Comparison of ENCODE assay signal across 2 cellular contexts in the genomic region with DNA sequence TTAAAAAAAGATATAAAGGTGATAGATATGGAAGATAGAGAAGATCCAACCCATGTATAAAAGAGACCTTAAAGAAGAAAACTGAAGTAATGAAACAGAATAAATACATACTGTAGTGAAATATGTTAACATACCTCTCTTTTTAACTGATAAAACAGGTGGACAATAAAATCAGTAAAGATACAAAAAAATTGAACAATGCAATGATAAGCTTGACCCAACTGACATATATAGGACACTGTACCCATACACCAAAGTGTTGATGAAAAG.
A peak's percentile ranks its signal among the peaks of the same experiment; 100 is the strongest.
TF ChIP-seq lines count a peak whose summit lies in the region.

No MANE protein-coding gene starts in this region.

TF ChIP-seq in HEK293, 187 proteins besides CTCF, POLR2A, EP300 and RAD21:
- TF ChIP-seq ZNF221 (tag by site-specific recombination; IDR thresholded peaks at IDR 0.05; ENCODE audit: borderline replicate concordance) (no peak), ZNF133 (tag by site-specific recombination; IDR thresholded peaks at IDR 0.05) (peak; percentile 98), ZNF501 (tag by site-specific recombination; IDR thresholded peaks at IDR 0.05) (no peak), WT1 (tag by site-specific recombination; IDR thresholded peaks at IDR 0.05) (no peak), KLF8 (tag by site-specific recombination; IDR thresholded peaks at IDR 0.05) (no peak), ZBTB7A (tag by site-specific recombination; IDR thresholded peaks at IDR 0.05; ENCODE audit: low read depth) (no peak), ZNF785 (tag by site-specific recombination; IDR thresholded peaks at IDR 0.05) (no peak), ZNF214 (tag by site-specific recombination; IDR thresholded peaks at IDR 0.05; ENCODE audit: borderline replicate concordance) (no peak), ZFP69B (tag by site-specific recombination; IDR thresholded peaks at IDR 0.05) (no peak), ZNF610 (tag by site-specific recombination; IDR thresholded peaks at IDR 0.05; ENCODE audit: borderline replicate concordance) (0 out of 2 replicates have a peak, but pooled peaks have one; percentile 27), ZNF626 (tag by site-specific recombination; IDR thresholded peaks at IDR 0.05) (0 out of 2 replicates have a peak, but pooled peaks have one; percentile 36), SETDB1 (IDR thresholded peaks at IDR 0.05; ENCODE audit: insufficient read length, low read length) (peak; percentile 85)
- TF ChIP-seq, protein P1, sequence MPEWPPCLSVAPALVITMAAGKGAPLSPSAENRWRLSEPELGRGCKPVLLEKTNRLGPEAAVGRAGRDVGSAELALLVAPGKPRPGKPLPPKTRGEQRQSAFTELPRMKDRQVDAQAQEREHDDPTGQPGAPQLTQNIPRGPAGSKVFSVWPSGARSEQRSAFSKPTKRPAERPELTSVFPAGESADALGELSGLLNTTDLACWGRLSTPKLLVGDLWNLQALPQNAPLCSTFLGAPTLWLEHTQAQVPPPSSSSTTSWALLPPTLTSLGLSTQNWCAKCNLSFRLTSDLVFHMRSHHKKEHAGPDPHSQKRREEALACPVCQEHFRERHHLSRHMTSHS (tag by site-specific recombination; IDR thresholded peaks at IDR 0.05), result no peak

TF ChIP-seq in K562, 482 proteins besides CTCF, POLR2A, EP300 and RAD21 (continues in another document):
- TF ChIP-seq HDAC1 (IDR thresholded peaks at IDR 0.05) (no peak), BCOR (IDR thresholded peaks at IDR 0.05) (no peak), CBFA2T3 (IDR thresholded peaks at IDR 0.05) (no peak), LEF1 (IDR thresholded peaks at IDR 0.05) (peak; percentile 9; the same call in 1 of the 2 replicates), ATF7 (IDR thresholded peaks at IDR 0.05) (no peak), STAT5A (IDR thresholded peaks at IDR 0.05; ENCODE audit: borderline replicate concordance, low read length) (no peak), PPARD (CRISPR knock-in tag; IDR thresholded peaks at IDR 0.05) (no peak), TSC22D4 (tag; IDR thresholded peaks at IDR 0.05) (no peak), ZEB2 (IDR thresholded peaks at IDR 0.05) (peak; percentile 71), GABPA (tag; conservative IDR thresholded peaks at IDR 0.05; ENCODE audit: low read depth) (no peak), BRD4 (IDR thresholded peaks at IDR 0.05) (no peak), NRF1 (conservative IDR thresholded peaks at IDR 0.05 in 1 of 2, IDR thresholded peaks at IDR 0.05 in 1 of 2) (no peak), TRIM24 (IDR thresholded peaks at IDR 0.05) (peak; percentile 76 to 93; a peak in 3 of 4 replicates), ELF2 (CRISPR knock-in tag; IDR thresholded peaks at IDR 0.05) (no peak), TAF1 (IDR thresholded peaks at IDR 0.05; ENCODE audit: control insufficient read depth, extremely low read depth, insufficient read depth, low read length, severe bottlenecking) (no peak), ZNF24 (IDR thresholded peaks at IDR 0.05) (peak; percentile 78), ARNT (IDR thresholded peaks at IDR 0.05) (peak in 1 of 2 experiments; percentile 52; a peak in 1 of 4 replicates), NBN (IDR thresholded peaks at IDR 0.05; ENCODE audit: low read depth) (peak; percentile 18; the same call in 1 of the 2 replicates), ZSCAN32 (CRISPR knock-in tag; IDR thresholded peaks at IDR 0.05) (no peak), MECOM (CRISPR knock-in tag; IDR thresholded peaks at IDR 0.05) (0 out of 2 replicates have a peak, but pooled peaks have one; percentile 21), NR2C1 (IDR thresholded peaks at IDR 0.05) (no peak), NR2C1 (tag; IDR thresholded peaks at IDR 0.05) (no peak), NCOA2 (IDR thresholded peaks at IDR 0.05; ENCODE audit: partially characterized antibody in 2 of 2) (peak in 1 of 2 experiments; percentile 14), MTA2 (IDR thresholded peaks at IDR 0.05; ENCODE audit: low read depth) (no peak), ZNF282 (CRISPR knock-in tag; IDR thresholded peaks at IDR 0.05) (no peak), CHCHD3 (CRISPR knock-in tag; IDR thresholded peaks at IDR 0.05) (no peak), ADNP (tag; IDR thresholded peaks at IDR 0.05) (peak; percentile 13; the same call in 1 of the 2 replicates), GTF2F1 (IDR thresholded peaks at IDR 0.05; ENCODE audit: low read depth, low read length) (no peak)
- TF ChIP-seq, protein P2, sequence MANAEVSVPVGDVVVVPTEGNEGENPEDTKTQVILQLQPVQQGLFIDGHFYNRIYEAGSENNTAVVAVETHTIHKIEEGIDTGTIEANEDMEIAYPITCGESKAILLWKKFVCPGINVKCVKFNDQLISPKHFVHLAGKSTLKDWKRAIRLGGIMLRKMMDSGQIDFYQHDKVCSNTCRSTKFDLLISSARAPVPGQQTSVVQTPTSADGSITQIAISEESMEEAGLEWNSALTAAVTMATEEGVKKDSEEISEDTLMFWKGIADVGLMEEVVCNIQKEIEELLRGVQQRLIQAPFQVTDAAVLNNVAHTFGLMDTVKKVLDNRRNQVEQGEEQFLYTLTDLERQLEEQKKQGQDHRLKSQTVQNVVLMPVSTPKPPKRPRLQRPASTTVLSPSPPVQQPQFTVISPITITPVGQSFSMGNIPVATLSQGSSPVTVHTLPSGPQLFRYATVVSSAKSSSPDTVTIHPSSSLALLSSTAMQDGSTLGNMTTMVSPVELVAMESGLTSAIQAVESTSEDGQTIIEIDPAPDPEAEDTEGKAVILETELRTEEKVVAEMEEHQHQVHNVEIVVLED (CRISPR knock-in tag; IDR thresholded peaks at IDR 0.05), result no peak
- TF ChIP-seq, protein P3, sequence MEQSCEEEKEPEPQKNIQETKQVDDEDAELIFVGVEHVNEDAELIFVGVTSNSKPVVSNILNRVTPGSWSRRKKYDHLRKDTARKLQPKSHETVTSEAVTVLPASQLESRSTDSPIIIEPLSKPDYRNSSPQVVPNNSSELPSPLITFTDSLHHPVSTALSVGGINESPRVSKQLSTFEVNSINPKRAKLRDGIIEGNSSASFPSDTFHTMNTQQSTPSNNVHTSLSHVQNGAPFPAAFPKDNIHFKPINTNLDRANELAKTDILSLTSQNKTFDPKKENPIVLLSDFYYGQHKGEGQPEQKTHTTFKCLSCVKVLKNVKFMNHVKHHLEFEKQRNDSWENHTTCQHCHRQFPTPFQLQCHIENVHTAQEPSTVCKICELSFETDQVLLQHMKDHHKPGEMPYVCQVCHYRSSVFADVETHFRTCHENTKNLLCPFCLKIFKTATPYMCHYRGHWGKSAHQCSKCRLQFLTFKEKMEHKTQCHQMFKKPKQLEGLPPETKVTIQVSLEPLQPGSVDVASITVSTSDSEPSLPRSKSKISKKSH (CRISPR knock-in tag; IDR thresholded peaks at IDR 0.05), result peak; percentile 90
- TF ChIP-seq, protein P4, sequence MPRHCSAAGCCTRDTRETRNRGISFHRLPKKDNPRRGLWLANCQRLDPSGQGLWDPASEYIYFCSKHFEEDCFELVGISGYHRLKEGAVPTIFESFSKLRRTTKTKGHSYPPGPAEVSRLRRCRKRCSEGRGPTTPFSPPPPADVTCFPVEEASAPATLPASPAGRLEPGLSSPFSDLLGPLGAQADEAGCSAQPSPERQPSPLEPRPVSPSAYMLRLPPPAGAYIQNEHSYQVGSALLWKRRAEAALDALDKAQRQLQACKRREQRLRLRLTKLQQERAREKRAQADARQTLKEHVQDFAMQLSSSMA (CRISPR knock-in tag; IDR thresholded peaks at IDR 0.05), result no peak
- TF ChIP-seq, protein P5, sequence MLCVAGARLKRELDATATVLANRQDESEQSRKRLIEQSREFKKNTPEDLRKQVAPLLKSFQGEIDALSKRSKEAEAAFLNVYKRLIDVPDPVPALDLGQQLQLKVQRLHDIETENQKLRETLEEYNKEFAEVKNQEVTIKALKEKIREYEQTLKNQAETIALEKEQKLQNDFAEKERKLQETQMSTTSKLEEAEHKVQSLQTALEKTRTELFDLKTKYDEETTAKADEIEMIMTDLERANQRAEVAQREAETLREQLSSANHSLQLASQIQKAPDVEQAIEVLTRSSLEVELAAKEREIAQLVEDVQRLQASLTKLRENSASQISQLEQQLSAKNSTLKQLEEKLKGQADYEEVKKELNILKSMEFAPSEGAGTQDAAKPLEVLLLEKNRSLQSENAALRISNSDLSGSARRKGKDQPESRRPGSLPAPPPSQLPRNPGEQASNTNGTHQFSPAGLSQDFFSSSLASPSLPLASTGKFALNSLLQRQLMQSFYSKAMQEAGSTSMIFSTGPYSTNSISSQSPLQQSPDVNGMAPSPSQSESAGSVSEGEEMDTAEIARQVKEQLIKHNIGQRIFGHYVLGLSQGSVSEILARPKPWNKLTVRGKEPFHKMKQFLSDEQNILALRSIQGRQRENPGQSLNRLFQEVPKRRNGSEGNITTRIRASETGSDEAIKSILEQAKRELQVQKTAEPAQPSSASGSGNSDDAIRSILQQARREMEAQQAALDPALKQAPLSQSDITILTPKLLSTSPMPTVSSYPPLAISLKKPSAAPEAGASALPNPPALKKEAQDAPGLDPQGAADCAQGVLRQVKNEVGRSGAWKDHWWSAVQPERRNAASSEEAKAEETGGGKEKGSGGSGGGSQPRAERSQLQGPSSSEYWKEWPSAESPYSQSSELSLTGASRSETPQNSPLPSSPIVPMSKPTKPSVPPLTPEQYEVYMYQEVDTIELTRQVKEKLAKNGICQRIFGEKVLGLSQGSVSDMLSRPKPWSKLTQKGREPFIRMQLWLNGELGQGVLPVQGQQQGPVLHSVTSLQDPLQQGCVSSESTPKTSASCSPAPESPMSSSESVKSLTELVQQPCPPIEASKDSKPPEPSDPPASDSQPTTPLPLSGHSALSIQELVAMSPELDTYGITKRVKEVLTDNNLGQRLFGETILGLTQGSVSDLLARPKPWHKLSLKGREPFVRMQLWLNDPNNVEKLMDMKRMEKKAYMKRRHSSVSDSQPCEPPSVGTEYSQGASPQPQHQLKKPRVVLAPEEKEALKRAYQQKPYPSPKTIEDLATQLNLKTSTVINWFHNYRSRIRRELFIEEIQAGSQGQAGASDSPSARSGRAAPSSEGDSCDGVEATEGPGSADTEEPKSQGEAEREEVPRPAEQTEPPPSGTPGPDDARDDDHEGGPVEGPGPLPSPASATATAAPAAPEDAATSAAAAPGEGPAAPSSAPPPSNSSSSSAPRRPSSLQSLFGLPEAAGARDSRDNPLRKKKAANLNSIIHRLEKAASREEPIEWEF (CRISPR knock-in tag; IDR thresholded peaks at IDR 0.05), result no peak
- TF ChIP-seq, protein P6, sequence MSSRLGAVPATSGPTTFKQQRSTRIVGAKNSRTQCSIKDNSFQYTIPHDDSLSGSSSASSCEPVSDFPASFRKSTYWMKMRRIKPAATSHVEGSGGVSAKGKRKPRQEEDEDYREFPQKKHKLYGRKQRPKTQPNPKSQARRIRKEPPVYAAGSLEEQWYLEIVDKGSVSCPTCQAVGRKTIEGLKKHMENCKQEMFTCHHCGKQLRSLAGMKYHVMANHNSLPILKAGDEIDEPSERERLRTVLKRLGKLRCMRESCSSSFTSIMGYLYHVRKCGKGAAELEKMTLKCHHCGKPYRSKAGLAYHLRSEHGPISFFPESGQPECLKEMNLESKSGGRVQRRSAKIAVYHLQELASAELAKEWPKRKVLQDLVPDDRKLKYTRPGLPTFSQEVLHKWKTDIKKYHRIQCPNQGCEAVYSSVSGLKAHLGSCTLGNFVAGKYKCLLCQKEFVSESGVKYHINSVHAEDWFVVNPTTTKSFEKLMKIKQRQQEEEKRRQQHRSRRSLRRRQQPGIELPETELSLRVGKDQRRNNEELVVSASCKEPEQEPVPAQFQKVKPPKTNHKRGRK (tag; IDR thresholded peaks at IDR 0.05), result peak; percentile 80; the same call in 1 of the 2 replicates
- TF ChIP-seq, protein P7, sequence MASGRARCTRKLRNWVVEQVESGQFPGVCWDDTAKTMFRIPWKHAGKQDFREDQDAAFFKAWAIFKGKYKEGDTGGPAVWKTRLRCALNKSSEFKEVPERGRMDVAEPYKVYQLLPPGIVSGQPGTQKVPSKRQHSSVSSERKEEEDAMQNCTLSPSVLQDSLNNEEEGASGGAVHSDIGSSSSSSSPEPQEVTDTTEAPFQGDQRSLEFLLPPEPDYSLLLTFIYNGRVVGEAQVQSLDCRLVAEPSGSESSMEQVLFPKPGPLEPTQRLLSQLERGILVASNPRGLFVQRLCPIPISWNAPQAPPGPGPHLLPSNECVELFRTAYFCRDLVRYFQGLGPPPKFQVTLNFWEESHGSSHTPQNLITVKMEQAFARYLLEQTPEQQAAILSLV (tag; IDR thresholded peaks at IDR 0.05), result no peak
- TF ChIP-seq, protein P8, sequence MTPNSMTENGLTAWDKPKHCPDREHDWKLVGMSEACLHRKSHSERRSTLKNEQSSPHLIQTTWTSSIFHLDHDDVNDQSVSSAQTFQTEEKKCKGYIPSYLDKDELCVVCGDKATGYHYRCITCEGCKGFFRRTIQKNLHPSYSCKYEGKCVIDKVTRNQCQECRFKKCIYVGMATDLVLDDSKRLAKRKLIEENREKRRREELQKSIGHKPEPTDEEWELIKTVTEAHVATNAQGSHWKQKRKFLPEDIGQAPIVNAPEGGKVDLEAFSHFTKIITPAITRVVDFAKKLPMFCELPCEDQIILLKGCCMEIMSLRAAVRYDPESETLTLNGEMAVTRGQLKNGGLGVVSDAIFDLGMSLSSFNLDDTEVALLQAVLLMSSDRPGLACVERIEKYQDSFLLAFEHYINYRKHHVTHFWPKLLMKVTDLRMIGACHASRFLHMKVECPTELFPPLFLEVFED (CRISPR knock-in tag; conservative IDR thresholded peaks at IDR 0.05), result no peak
- TF ChIP-seq, protein P9, sequence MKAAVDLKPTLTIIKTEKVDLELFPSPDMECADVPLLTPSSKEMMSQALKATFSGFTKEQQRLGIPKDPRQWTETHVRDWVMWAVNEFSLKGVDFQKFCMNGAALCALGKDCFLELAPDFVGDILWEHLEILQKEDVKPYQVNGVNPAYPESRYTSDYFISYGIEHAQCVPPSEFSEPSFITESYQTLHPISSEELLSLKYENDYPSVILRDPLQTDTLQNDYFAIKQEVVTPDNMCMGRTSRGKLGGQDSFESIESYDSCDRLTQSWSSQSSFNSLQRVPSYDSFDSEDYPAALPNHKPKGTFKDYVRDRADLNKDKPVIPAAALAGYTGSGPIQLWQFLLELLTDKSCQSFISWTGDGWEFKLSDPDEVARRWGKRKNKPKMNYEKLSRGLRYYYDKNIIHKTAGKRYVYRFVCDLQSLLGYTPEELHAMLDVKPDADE (conservative IDR thresholded peaks at IDR 0.05; ENCODE audit: control insufficient read depth, low read depth, low read length), result no peak
- TF ChIP-seq, protein P10, sequence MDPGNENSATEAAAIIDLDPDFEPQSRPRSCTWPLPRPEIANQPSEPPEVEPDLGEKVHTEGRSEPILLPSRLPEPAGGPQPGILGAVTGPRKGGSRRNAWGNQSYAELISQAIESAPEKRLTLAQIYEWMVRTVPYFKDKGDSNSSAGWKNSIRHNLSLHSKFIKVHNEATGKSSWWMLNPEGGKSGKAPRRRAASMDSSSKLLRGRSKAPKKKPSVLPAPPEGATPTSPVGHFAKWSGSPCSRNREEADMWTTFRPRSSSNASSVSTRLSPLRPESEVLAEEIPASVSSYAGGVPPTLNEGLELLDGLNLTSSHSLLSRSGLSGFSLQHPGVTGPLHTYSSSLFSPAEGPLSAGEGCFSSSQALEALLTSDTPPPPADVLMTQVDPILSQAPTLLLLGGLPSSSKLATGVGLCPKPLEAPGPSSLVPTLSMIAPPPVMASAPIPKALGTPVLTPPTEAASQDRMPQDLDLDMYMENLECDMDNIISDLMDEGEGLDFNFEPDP (CRISPR knock-in tag; IDR thresholded peaks at IDR 0.05), result no peak
- TF ChIP-seq, protein P11, sequence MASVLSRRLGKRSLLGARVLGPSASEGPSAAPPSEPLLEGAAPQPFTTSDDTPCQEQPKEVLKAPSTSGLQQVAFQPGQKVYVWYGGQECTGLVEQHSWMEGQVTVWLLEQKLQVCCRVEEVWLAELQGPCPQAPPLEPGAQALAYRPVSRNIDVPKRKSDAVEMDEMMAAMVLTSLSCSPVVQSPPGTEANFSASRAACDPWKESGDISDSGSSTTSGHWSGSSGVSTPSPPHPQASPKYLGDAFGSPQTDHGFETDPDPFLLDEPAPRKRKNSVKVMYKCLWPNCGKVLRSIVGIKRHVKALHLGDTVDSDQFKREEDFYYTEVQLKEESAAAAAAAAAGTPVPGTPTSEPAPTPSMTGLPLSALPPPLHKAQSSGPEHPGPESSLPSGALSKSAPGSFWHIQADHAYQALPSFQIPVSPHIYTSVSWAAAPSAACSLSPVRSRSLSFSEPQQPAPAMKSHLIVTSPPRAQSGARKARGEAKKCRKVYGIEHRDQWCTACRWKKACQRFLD (CRISPR knock-in tag; IDR thresholded peaks at IDR 0.05), result no peak
